Comparison of ENCODE assay signal across 1 cellular context in the genomic region with DNA sequence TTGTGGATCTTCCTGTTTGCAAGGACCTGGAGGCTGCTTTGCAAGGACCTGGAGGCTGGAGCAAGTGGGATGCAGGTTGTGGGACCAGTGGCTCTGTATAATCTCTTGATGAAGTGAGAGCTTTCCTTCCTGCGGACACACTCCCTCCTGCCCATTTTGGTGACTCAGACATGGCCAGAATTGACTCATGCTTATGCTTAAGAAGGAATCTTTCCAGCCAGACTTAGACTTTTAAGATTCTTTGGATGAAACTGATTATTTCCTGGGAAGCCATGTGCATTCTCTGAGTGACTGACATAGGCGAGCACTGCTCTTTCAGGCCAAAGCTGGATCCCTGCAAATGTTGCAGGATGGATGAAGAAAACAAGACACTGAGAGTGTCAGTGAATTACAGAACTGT.
TF ChIP-seq lines count a peak whose summit lies in the region.

No MANE protein-coding gene starts in this region.

TF ChIP-seq in SK-N-SH, 30 proteins besides CTCF, POLR2A, EP300 and RAD21 (continued from another document):
- no peak for TF ChIP-seq SMC3 (IDR thresholded peaks at IDR 0.05; ENCODE audit: low read depth, low read length)
- TF ChIP-seq FOXM1 (IDR thresholded peaks at IDR 0.05; ENCODE audit: low read depth): no peak
- peak; percentile 29; the same call in 1 of the 2 replicates for TF ChIP-seq MEF2A (IDR thresholded peaks at IDR 0.05; ENCODE audit: borderline replicate concordance, low read depth)
- TF ChIP-seq, protein P1, sequence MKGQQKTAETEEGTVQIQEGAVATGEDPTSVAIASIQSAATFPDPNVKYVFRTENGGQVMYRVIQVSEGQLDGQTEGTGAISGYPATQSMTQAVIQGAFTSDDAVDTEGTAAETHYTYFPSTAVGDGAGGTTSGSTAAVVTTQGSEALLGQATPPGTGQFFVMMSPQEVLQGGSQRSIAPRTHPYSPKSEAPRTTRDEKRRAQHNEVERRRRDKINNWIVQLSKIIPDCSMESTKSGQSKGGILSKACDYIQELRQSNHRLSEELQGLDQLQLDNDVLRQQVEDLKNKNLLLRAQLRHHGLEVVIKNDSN (IDR thresholded peaks at IDR 0.05; ENCODE audit: borderline replicate concordance, low read depth): no peak
- TF ChIP-seq TEAD4 (IDR thresholded peaks at IDR 0.05; ENCODE audit: borderline replicate concordance, insufficient read depth): peak; percentile 72; the same call in 1 of the 2 replicates
- no peak for TF ChIP-seq RCOR1 (IDR thresholded peaks at IDR 0.05; ENCODE audit: low read length)
- no peak for TF ChIP-seq NRF1 (IDR thresholded peaks at IDR 0.05; ENCODE audit: low read depth, low read length)
- peak; percentile 91; the same call in 1 of the 2 replicates for TF ChIP-seq SIN3A (IDR thresholded peaks at IDR 0.05; ENCODE audit: borderline replicate concordance, low read depth, low read length)
- TF ChIP-seq NFIC (IDR thresholded peaks at IDR 0.05; ENCODE audit: borderline replicate concordance): peak; percentile 75
- TF ChIP-seq, protein P2, sequence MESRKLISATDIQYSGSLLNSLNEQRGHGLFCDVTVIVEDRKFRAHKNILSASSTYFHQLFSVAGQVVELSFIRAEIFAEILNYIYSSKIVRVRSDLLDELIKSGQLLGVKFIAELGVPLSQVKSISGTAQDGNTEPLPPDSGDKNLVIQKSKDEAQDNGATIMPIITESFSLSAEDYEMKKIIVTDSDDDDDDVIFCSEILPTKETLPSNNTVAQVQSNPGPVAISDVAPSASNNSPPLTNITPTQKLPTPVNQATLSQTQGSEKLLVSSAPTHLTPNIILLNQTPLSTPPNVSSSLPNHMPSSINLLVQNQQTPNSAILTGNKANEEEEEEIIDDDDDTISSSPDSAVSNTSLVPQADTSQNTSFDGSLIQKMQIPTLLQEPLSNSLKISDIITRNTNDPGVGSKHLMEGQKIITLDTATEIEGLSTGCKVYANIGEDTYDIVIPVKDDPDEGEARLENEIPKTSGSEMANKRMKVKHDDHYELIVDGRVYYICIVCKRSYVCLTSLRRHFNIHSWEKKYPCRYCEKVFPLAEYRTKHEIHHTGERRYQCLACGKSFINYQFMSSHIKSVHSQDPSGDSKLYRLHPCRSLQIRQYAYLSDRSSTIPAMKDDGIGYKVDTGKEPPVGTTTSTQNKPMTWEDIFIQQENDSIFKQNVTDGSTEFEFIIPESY (IDR thresholded peaks at IDR 0.05; ENCODE audit: borderline replicate concordance, low read depth): no peak
- TF ChIP-seq EZH2phosphoT487 (IDR thresholded peaks at IDR 0.05; ENCODE audit: borderline replicate concordance, low read depth): no peak
- TF ChIP-seq GATA2 (CRISPR knock-in tag; IDR thresholded peaks at IDR 0.05): no peak
- TF ChIP-seq TCF12 (IDR thresholded peaks at IDR 0.05): peak; percentile 92
- TF ChIP-seq JUND (IDR thresholded peaks at IDR 0.05): peak; percentile 96
- TF ChIP-seq, protein P3, sequence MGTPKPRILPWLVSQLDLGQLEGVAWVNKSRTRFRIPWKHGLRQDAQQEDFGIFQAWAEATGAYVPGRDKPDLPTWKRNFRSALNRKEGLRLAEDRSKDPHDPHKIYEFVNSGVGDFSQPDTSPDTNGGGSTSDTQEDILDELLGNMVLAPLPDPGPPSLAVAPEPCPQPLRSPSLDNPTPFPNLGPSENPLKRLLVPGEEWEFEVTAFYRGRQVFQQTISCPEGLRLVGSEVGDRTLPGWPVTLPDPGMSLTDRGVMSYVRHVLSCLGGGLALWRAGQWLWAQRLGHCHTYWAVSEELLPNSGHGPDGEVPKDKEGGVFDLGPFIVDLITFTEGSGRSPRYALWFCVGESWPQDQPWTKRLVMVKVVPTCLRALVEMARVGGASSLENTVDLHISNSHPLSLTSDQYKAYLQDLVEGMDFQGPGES (IDR thresholded peaks at IDR 0.05; ENCODE audit: low read depth, low read length): no peak
- TF ChIP-seq RFX5 (IDR thresholded peaks at IDR 0.05; ENCODE audit: low read length): no peak
- no peak; the same call in 1 of the 2 replicates for TF ChIP-seq RXRA (IDR thresholded peaks at IDR 0.05; ENCODE audit: borderline replicate concordance, low read depth)
- no peak for TF ChIP-seq CHD2 (IDR thresholded peaks at IDR 0.05; ENCODE audit: low read length, partially characterized antibody)
- no peak for TF ChIP-seq ELF1 (IDR thresholded peaks at IDR 0.05)
- TF ChIP-seq, protein P4, sequence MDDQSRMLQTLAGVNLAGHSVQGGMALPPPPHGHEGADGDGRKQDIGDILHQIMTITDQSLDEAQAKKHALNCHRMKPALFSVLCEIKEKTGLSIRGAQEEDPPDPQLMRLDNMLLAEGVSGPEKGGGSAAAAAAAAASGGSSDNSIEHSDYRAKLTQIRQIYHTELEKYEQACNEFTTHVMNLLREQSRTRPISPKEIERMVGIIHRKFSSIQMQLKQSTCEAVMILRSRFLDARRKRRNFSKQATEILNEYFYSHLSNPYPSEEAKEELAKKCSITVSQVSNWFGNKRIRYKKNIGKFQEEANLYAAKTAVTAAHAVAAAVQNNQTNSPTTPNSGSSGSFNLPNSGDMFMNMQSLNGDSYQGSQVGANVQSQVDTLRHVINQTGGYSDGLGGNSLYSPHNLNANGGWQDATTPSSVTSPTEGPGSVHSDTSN (IDR thresholded peaks at IDR 0.05): peak; percentile 80
